15 cellular contexts compared by ENCODE assay signal in genomic region chr5:66475731-66476130, GRCh38.
DNase-seq lines count a peak whose midpoint lies in the region; ATAC-seq and TF ChIP-seq lines count a peak whose summit lies in the region.
"Had no signal": no experiment of that assay in that cellular context is flagged by ENCODE, and none has a peak within 500 bp of the region (broad histone marks: within the 10 kb centered on the region; RNA-seq: fewer than 3 reads in every experiment).

No MANE protein-coding gene starts in this region.

- TF ChIP-seq CTCF in WTC11 (IDR thresholded peaks at IDR 0.05) = no peak
- no peak for TF ChIP-seq CTCF in nephron (IDR thresholded peaks at IDR 0.05; ENCODE audit: unreplicated experiment in 3 of 3)
- TF ChIP-seq CTCF in testis (IDR thresholded peaks at IDR 0.05) = no peak

- H3K27me3 Mint-ChIP-seq in WTC11 (ENCODE audit: low read depth) (no peaks in the 10 kb centered on the region; the same call in 1 of the 2 replicates), nephron (ENCODE audit: low read depth) (no peaks in the 10 kb centered on the region)
- H3K27me3 Mint-ChIP-seq: B cell; CD4-positive, alpha-beta T cell had no signal

- peak; percentile 39 for ATAC-seq in WTC11

- H3K9me3 ChIP-seq in HUES48 (ENCODE audit: control insufficient read depth, insufficient read depth, low read length) (peaks cover 10% of the 10 kb centered on the region), testis (no peaks in the 10 kb centered on the region)
- H3K9me3 ChIP-seq: HAP-1 had no signal

- no peak overlapping the region for H3K9ac ChIP-seq in HUES48 (ENCODE audit: low read depth, low read length)

- H3K36me3 ChIP-seq in HUES48 (ENCODE audit: control insufficient read depth, insufficient read depth, low read length) (no peaks in the 10 kb centered on the region), testis (ENCODE audit: low read depth, missing control alignments) (no peaks in the 10 kb centered on the region)
- H3K36me3 ChIP-seq: HAP-1 had no signal

- DNase-seq in WTC11 (ENCODE audit: low spot score) = no peak
- peak; percentile 19 for DNase-seq in testis
- DNase-seq in RPMI8226 = no peak
- DNase-seq in NCI-H1105 (lab: John Stamatoyannopoulos, UW) = no peak
- DNase-seq in HEK293T (ENCODE audit: extremely low spot score) = no peak
- DNase-seq: C1 segment of cervical spinal cord; Calu3; CD4-positive, alpha-beta T cell; DMS79; GOT3; HFFc6 had no signal

- POLR2A ChIA-PET in WTC11 (lab: Charles Lee) (interaction anchor here (1.1 kb wide), 1 partner anchor 166 kb away, joined by 3 read pairs; no protein-coding TSS in a partner anchor), HEK293T (lab: Yijun Ruan, JAX) (no interaction called here)

- peaks cover 21% of the 10 kb centered on the region for H3K36me3 Mint-ChIP-seq in WTC11
- no peaks in the 10 kb centered on the region for H3K36me3 Mint-ChIP-seq in nephron (ENCODE audit: low read depth)

- intact Hi-C loops in testis (cut with DNase I; ENCODE audit: low total_unique reads) = no loop called here

- H3K27me3 ChIP-seq in HUES48 (ENCODE audit: control insufficient read depth, insufficient read depth, low read length) (no peaks in the 10 kb centered on the region), testis (no peaks in the 10 kb centered on the region)

- H3K27ac Mint-ChIP-seq in WTC11 = no peak overlapping the region
- H3K27ac Mint-ChIP-seq in nephron = peak overlapping the region in 2 of 3 experiments; percentile 0 to 14
- H3K27ac Mint-ChIP-seq: CD4-positive, alpha-beta T cell; HFFc6 had no signal

- CTCF ChIA-PET in WTC11 (lab: Charles Lee) (no interaction called here), HEK293T (lab: Yijun Ruan, JAX) (interaction anchor here (1.5 kb wide), 1 partner anchor 169 kb away, joined by 5 read pairs; no protein-coding TSS in a partner anchor)

- H3K9me3 Mint-ChIP-seq in WTC11 (peaks cover 46% of the 10 kb centered on the region), nephron (peaks cover 11% of the 10 kb centered on the region)

- TF ChIP-seq POLR2A in testis (IDR thresholded peaks at IDR 0.05) = no peak

- H3K4me3 Mint-ChIP-seq in WTC11 (no peak overlapping the region), nephron (no peak overlapping the region)
- H3K4me3 Mint-ChIP-seq: B cell; CD4-positive, alpha-beta T cell; HFFc6 had no signal

- WGBS in testis, 2 donors = 57 to 73% methylated on average over 4 of the region's 4 CpGs

- H3K4me1 ChIP-seq in HUES48 (ENCODE audit: control insufficient read depth, insufficient read depth, low read length) (peaks cover 12% of the 10 kb centered on the region), testis (no peaks in the 10 kb centered on the region)
- H3K4me1 ChIP-seq: HAP-1 had no signal

- H3K27ac ChIP-seq in HUES48 (ENCODE audit: low read depth, low read length) = no peak overlapping the region
- no peak overlapping the region for H3K27ac ChIP-seq in testis

- peak overlapping the region; percentile 2; the same call in 1 of the 2 replicates for H3K4me3 ChIP-seq in HUES48 (ENCODE audit: low read depth, low read length)
- no peak overlapping the region for H3K4me3 ChIP-seq in testis
- H3K4me3 ChIP-seq: HAP-1 had no signal

- H3K4me1 Mint-ChIP-seq in WTC11 (peaks cover 22% of the 10 kb centered on the region), nephron (peaks cover 24% of the 10 kb centered on the region)

TF ChIP-seq in WTC11, 78 proteins besides CTCF, POLR2A, EP300 and RAD21 (continues in another document):
- no peak for TF ChIP-seq NFYB (CRISPR knock-in tag; conservative IDR thresholded peaks at IDR 0.05; ENCODE audit: low read depth)
- TF ChIP-seq RELA (CRISPR knock-in tag; IDR thresholded peaks at IDR 0.05; ENCODE audit: borderline replicate concordance) = no peak
- no peak for TF ChIP-seq HMGXB4 (CRISPR knock-in tag; IDR thresholded peaks at IDR 0.05)
- TF ChIP-seq NFATC4 (CRISPR knock-in tag; IDR thresholded peaks at IDR 0.05) = no peak
- no peak for TF ChIP-seq IRF1 (CRISPR knock-in tag; IDR thresholded peaks at IDR 0.05)
- no peak for TF ChIP-seq TCF7 (CRISPR knock-in tag; IDR thresholded peaks at IDR 0.05; ENCODE audit: low read depth)
- no peak for TF ChIP-seq TEAD1 (CRISPR knock-in tag; IDR thresholded peaks at IDR 0.05)

TF ChIP-seq in HEK293T, 16 proteins besides CTCF, POLR2A, EP300 and RAD21:
- TF ChIP-seq TARDBP (IDR thresholded peaks at IDR 0.05) (no peak), BHLHE40 (IDR thresholded peaks at IDR 0.05; ENCODE audit: borderline replicate concordance) (no peak), NFRKB (IDR thresholded peaks at IDR 0.05) (no peak), ZNF384 (IDR thresholded peaks at IDR 0.05) (no peak), LEF1 (IDR thresholded peaks at IDR 0.05; ENCODE audit: borderline replicate concordance) (no peak), CTBP1 (IDR thresholded peaks at IDR 0.05; ENCODE audit: borderline replicate concordance) (no peak), L3MBTL2 (conservative IDR thresholded peaks at IDR 0.05) (no peak), PKNOX1 (IDR thresholded peaks at IDR 0.05) (no peak)
